8 cellular contexts compared by ENCODE assay signal in the genomic region with DNA sequence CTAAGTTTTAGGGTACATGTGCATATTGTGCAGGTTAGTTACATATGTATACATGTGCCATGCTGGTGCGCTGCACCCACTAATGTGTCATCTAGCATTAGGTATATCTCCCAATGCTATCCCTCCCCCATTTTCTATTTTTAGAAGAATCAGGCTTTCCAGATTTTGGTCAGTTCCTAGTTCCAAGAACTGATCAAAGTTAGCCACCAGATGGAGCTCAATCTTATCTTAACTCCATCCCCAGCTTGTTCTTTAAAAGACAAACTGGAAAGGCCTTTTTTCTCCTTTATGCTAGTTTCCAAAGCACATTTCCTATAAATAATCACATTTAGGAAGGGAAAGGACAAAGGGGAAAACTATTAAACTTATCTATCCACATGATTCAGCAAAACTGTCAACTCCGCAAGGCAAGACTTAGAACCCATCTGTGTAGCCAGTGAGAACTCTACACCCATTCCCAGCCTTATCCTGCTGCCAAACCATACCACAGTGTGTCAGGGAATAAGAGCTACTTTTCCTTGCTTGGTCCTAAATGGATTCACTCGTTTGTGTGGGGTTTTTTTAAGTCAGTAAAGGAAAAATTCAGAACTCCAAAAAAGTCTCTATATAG. TPM values are rescaled to one million over a fixed set of nuclear protein-coding genes. Genes with fewer than 3 reads are reported as not detected.
DNase-seq lines count a peak whose midpoint lies in the region; ATAC-seq and TF ChIP-seq lines count a peak whose summit lies in the region.

No MANE protein-coding gene starts in this region.

- DNase-seq in NCI-H345 (lab: John Stamatoyannopoulos, UW): peak; percentile 12
- no peak for DNase-seq in NCI-H345 treated with DMSO at 0.1 percent for 48 hours (lab: John Stamatoyannopoulos, UW; ENCODE audit: unreplicated experiment)
- peak; percentile 49 for DNase-seq in NCI-H82 (lab: John Stamatoyannopoulos, UW)
- no peak for DNase-seq in epithelial cell of proximal tubule (ENCODE audit: low read depth)
- peak; percentile 25 for DNase-seq in retina
- no peak for DNase-seq in NCI-H187 (lab: John Stamatoyannopoulos, UW)
- DNase-seq in T-helper 17 cell: no peak
- DNase-seq in cortex of kidney (lab: John Stamatoyannopoulos, UW): no peak

- no peak overlapping the region for H3K27ac Mint-ChIP-seq in T-helper 17 cell

- H3K4me3 ChIP-seq in epithelial cell of proximal tubule (ENCODE audit: low read depth, low read length): no peak overlapping the region

- H3K4me3 Mint-ChIP-seq in T-helper 17 cell: no peak overlapping the region

- TF ChIP-seq CTCF in epithelial cell of proximal tubule (conservative IDR thresholded peaks at IDR 0.05; ENCODE audit: low read depth, low read length): peak; percentile 62

- no peaks in the 10 kb centered on the region for H3K27me3 Mint-ChIP-seq in T-helper 17 cell

- no peaks in the 10 kb centered on the region for H3K36me3 Mint-ChIP-seq in T-helper 17 cell (ENCODE audit: low read depth)

- H3K4me1 Mint-ChIP-seq in T-helper 17 cell: peaks cover 2% of the 10 kb centered on the region

- H3K9me3 ChIP-seq in T-helper 17 cell (ENCODE audit: control insufficient read depth, low read length, poor library complexity, severe bottlenecking): no peaks in the 10 kb centered on the region

- ATAC-seq in T-helper 17 cell: no peak

RNA-seq across cellular contexts. Expression of a gene that starts 22.8 kb away (rescaled TPM):
- total RNA-seq in epithelial cell of proximal tubule: 2.3 and 5.0 TPM in 2 replicates
- 1 to 10 TPM in 1 of 2 donors, under 1 TPM in 1; 0.52 to 3.1 TPM for total RNA-seq in T-helper 17 cell

Comparison
In these comparisons a context has a peak if more than half of its experiments do, and no peak if none do; other contexts are left out.
1. DNase-seq: peak in NCI-H345 (single experiment), NCI-H82 (single experiment) and retina (single experiment); none in NCI-H345 treated with DMSO at 0.1 percent for 48 hours (single experiment), epithelial cell of proximal tubule (single experiment), NCI-H187 (0 of 2), T-helper 17 cell (0 of 3) and cortex of kidney (single experiment).